2 cellular contexts compared by ENCODE assay signal in the genomic region with DNA sequence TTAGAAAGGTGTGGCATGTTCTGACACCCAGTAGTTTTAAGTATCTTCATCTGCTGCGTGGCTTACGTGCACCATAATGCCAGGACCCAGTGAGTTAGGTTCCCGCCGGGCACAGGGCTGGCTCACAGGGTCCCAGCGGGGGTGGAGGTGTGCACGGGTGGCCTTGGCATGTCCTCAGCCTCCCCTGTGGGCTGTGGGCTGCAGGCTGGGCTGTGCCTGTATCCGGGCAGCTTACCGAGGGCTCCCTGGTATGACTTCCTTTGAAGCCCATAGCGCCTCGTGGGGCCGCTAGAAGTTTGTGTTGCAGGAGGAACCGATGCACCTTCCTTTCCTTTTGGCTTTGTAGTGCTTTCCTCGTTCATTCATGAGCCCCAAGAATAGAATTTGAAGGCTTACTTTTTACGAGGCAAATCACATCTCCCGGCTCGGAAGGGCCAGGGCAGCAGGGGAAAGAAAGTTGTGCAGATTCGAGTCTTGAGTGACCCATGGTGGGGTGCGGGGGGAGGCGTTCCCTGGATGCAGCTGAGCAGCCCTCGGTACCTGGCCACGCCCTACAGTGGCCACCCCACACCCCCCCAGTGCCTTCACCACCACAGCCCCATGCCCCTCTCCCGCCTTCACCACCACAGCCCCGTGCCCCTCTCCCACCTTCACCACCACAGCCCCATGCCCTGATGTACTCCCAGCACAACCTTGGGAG.
TF ChIP-seq lines count a peak whose summit lies in the region.

No MANE protein-coding gene starts in this region.

TF ChIP-seq in HepG2, 621 proteins besides CTCF, POLR2A, EP300 and RAD21:
- TF ChIP-seq NBN (conservative IDR thresholded peaks at IDR 0.05) (no peak), POGZ (CRISPR knock-in tag; IDR thresholded peaks at IDR 0.05) (no peak), MATR3 (CRISPR knock-in tag; IDR thresholded peaks at IDR 0.05) (no peak), RARA (CRISPR knock-in tag; IDR thresholded peaks at IDR 0.05) (no peak), ZNF468 (CRISPR knock-in tag; IDR thresholded peaks at IDR 0.05) (no peak), IRX3 (CRISPR knock-in tag; IDR thresholded peaks at IDR 0.05; ENCODE audit: borderline replicate concordance, low read depth) (no peak), ZNF552 (CRISPR knock-in tag; IDR thresholded peaks at IDR 0.05; ENCODE audit: borderline replicate concordance) (no peak), HNRNPK (IDR thresholded peaks at IDR 0.05; ENCODE audit: low read depth, low read length, poor library complexity, severe bottlenecking) (no peak), MBNL3 (CRISPR knock-in tag; conservative IDR thresholded peaks at IDR 0.05) (no peak), ZNF549 (CRISPR knock-in tag; IDR thresholded peaks at IDR 0.05) (no peak), ZNF800 (CRISPR knock-in tag; IDR thresholded peaks at IDR 0.05) (no peak), ZNF550 (CRISPR knock-in tag; IDR thresholded peaks at IDR 0.05; ENCODE audit: borderline replicate concordance) (no peak), ZNF572 (CRISPR knock-in tag; IDR thresholded peaks at IDR 0.05) (no peak), RFXANK (CRISPR knock-in tag; IDR thresholded peaks at IDR 0.05) (no peak), PAX8 (CRISPR knock-in tag; IDR thresholded peaks at IDR 0.05; ENCODE audit: borderline replicate concordance) (no peak), CENPX (CRISPR knock-in tag; IDR thresholded peaks at IDR 0.05) (no peak), REXO4 (CRISPR knock-in tag; IDR thresholded peaks at IDR 0.05; ENCODE audit: borderline replicate concordance) (no peak)
- TF ChIP-seq, protein P1, sequence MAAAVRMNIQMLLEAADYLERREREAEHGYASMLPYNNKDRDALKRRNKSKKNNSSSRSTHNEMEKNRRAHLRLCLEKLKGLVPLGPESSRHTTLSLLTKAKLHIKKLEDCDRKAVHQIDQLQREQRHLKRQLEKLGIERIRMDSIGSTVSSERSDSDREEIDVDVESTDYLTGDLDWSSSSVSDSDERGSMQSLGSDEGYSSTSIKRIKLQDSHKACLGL (CRISPR knock-in tag; IDR thresholded peaks at IDR 0.05): no peak
- TF ChIP-seq, protein P2, sequence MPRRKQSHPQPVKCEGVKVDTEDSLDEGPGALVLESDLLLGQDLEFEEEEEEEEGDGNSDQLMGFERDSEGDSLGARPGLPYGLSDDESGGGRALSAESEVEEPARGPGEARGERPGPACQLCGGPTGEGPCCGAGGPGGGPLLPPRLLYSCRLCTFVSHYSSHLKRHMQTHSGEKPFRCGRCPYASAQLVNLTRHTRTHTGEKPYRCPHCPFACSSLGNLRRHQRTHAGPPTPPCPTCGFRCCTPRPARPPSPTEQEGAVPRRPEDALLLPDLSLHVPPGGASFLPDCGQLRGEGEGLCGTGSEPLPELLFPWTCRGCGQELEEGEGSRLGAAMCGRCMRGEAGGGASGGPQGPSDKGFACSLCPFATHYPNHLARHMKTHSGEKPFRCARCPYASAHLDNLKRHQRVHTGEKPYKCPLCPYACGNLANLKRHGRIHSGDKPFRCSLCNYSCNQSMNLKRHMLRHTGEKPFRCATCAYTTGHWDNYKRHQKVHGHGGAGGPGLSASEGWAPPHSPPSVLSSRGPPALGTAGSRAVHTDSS (CRISPR knock-in tag; conservative IDR thresholded peaks at IDR 0.05): no peak

TF ChIP-seq in WTC11, 78 proteins besides CTCF, POLR2A, EP300 and RAD21:
- TF ChIP-seq, protein P3, sequence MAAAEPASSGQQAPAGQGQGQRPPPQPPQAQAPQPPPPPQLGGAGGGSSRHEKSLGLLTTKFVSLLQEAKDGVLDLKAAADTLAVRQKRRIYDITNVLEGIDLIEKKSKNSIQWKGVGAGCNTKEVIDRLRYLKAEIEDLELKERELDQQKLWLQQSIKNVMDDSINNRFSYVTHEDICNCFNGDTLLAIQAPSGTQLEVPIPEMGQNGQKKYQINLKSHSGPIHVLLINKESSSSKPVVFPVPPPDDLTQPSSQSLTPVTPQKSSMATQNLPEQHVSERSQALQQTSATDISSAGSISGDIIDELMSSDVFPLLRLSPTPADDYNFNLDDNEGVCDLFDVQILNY (CRISPR knock-in tag; IDR thresholded peaks at IDR 0.05): no peak
- TF ChIP-seq HMGA2 (CRISPR knock-in tag; IDR thresholded peaks at IDR 0.05) (no peak), ZNF317 (CRISPR knock-in tag; IDR thresholded peaks at IDR 0.05; ENCODE audit: borderline replicate concordance, low read depth) (no peak), TP53 (CRISPR knock-in tag; IDR thresholded peaks at IDR 0.05) (no peak), GABPB1 (CRISPR knock-in tag; IDR thresholded peaks at IDR 0.05) (no peak), NR3C1 (CRISPR knock-in tag; conservative IDR thresholded peaks at IDR 0.05; ENCODE audit: low read depth) (no peak)
- TF ChIP-seq, protein P4, sequence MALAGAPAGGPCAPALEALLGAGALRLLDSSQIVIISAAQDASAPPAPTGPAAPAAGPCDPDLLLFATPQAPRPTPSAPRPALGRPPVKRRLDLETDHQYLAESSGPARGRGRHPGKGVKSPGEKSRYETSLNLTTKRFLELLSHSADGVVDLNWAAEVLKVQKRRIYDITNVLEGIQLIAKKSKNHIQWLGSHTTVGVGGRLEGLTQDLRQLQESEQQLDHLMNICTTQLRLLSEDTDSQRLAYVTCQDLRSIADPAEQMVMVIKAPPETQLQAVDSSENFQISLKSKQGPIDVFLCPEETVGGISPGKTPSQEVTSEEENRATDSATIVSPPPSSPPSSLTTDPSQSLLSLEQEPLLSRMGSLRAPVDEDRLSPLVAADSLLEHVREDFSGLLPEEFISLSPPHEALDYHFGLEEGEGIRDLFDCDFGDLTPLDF (CRISPR knock-in tag; IDR thresholded peaks at IDR 0.05): no peak
- TF ChIP-seq, protein P5, sequence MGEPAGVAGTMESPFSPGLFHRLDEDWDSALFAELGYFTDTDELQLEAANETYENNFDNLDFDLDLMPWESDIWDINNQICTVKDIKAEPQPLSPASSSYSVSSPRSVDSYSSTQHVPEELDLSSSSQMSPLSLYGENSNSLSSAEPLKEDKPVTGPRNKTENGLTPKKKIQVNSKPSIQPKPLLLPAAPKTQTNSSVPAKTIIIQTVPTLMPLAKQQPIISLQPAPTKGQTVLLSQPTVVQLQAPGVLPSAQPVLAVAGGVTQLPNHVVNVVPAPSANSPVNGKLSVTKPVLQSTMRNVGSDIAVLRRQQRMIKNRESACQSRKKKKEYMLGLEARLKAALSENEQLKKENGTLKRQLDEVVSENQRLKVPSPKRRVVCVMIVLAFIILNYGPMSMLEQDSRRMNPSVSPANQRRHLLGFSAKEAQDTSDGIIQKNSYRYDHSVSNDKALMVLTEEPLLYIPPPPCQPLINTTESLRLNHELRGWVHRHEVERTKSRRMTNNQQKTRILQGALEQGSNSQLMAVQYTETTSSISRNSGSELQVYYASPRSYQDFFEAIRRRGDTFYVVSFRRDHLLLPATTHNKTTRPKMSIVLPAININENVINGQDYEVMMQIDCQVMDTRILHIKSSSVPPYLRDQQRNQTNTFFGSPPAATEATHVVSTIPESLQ (CRISPR knock-in tag; IDR thresholded peaks at IDR 0.05): no peak
- TF ChIP-seq, protein P6, sequence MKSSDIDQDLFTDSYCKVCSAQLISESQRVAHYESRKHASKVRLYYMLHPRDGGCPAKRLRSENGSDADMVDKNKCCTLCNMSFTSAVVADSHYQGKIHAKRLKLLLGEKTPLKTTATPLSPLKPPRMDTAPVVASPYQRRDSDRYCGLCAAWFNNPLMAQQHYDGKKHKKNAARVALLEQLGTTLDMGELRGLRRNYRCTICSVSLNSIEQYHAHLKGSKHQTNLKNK (CRISPR knock-in tag; IDR thresholded peaks at IDR 0.05): no peak
